9 cellular contexts compared by ENCODE assay signal in the genomic region with DNA sequence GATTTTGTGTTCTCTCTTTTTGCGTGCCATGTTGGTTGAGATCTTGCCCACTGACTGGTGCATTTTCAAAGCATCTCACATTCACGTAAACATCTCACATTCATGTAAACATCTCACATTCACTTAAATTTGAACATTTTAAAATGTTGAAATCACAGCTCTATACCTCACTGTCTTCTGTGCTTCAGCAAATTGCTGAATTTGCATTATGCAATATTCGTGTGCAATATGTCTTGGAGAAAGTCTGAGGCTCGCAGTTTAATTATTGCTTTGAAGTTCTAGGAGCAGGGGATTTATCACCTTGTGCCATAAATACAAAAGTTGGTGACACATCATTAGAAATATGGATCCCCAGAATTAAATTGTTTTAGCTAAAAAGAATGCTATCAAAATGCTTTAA. TPM values are rescaled to one million over a fixed set of nuclear protein-coding genes. Genes with fewer than 3 reads are reported as not detected.
"Had no signal": no experiment of that assay in that cellular context is flagged by ENCODE, and none has a peak within 500 bp of the region (broad histone marks: within the 10 kb centered on the region; RNA-seq: fewer than 3 reads in every experiment).

No MANE protein-coding gene starts in this region.

- DNase-seq: GDM1, GF-D8 had no signal

- ATAC-seq: GM12878 had no signal

- FAIRE-seq: G401.6, GM12878, GM12891, GM12892, GM18507, GM19239 had no signal

- H3K4me3 ChIP-seq: GM12878 had no signal

RNA-seq across cellular contexts. Expression of a gene that starts 42.6 kb away (rescaled TPM):
- total RNA-seq: G401, GM12878 had no signal
